Comparison of ENCODE assay signal across 8 cellular contexts in the genomic region with DNA sequence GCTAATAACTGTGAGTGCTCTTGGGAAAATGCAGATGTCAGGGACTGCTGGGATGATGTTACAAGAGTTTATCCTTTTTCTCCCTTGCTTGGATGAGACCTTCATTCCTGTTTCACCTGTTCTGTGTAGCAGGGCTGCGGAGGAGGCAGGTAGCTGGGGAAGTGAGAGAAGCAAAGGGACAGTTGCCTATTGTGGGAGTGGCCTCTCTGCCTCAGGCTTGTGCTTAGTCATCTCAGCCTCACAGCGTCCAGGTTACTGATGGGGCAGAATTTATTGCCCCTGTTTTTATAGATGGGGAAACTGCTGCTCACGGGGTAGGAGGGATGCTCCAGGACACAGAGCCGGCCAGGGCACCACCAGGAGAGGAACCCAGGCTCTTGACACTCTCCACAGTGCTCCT. TPM values are rescaled to one million over a fixed set of nuclear protein-coding genes. Genes with fewer than 3 reads are reported as not detected.
DNase-seq lines count a peak whose midpoint lies in the region; ATAC-seq and TF ChIP-seq lines count a peak whose summit lies in the region.

No MANE protein-coding gene starts in this region.

- no peaks in the 10 kb centered on the region for H3K27me3 Mint-ChIP-seq in T-helper 17 cell

- H3K4me3 ChIP-seq in fibroblast of villous mesenchyme (ENCODE audit: low read depth, low read length), result no peak overlapping the region
- H3K4me3 ChIP-seq in skin epidermis, result peak overlapping the region in 3 of 7 experiments; percentile 75 to 96 (median 89)

- H3K27ac Mint-ChIP-seq in T-helper 17 cell, result peak overlapping the region; percentile 19

- DNase-seq in H4 (ENCODE audit: low spot score) (peak; percentile 32), T-helper 17 cell (no peak), fibroblast of villous mesenchyme (ENCODE audit: low read depth) (peak; percentile 37), midbrain (lab: John Stamatoyannopoulos, UW) (no peak)

- TF ChIP-seq CTCF in 22Rv1 (IDR thresholded peaks at IDR 0.05), result no peak
- no peak for TF ChIP-seq CTCF in fibroblast of villous mesenchyme (IDR thresholded peaks at IDR 0.05; ENCODE audit: insufficient read depth, low read depth, low read length)

- H3K27ac ChIP-seq in 22Rv1 (peak overlapping the region; percentile 88), skin epidermis (peak overlapping the region in 17 of 21 experiments; percentile 83 to 97 (median 92))

- peak overlapping the region; percentile 97 for H3K4me3 Mint-ChIP-seq in T-helper 17 cell

- no peaks in the 10 kb centered on the region for H3K36me3 Mint-ChIP-seq in T-helper 17 cell (ENCODE audit: low read depth)

- peaks cover 20% of the 10 kb centered on the region for H3K4me1 Mint-ChIP-seq in T-helper 17 cell

- no peak for ATAC-seq in T-helper 17 cell
- no peak for ATAC-seq in HG03159 (IDR thresholded peaks at IDR 0.05; ENCODE audit: unreplicated experiment)
- ATAC-seq in GM19324 (IDR thresholded peaks at IDR 0.05; ENCODE audit: low FRiP score, unreplicated experiment), result no peak

- no peaks in the 10 kb centered on the region for H3K9me3 ChIP-seq in T-helper 17 cell (ENCODE audit: control insufficient read depth, low read length, poor library complexity, severe bottlenecking)

RNA-seq across cellular contexts. Expression of a gene that starts 1.7 kb away (rescaled TPM):
- 25.4 and 40.5 TPM in 2 replicates for total RNA-seq in H4 (2014; rRNA removed; shearing (Covaris generic))
- 1 to 10 TPM; 4.7 to 6.6 TPM for total RNA-seq in T-helper 17 cell
- total RNA-seq in fibroblast of villous mesenchyme, result 33.7 and 38.7 TPM in 2 replicates

RNA-seq across cellular contexts. Expression of a gene that starts 43.2 kb away (rescaled TPM):
- not detected in 2 replicates for total RNA-seq in H4 (2014; rRNA removed; shearing (Covaris generic))
- total RNA-seq in T-helper 17 cell (not detected), fibroblast of villous mesenchyme (not detected in 2 replicates)

RNA-seq across cellular contexts. Expression of a gene that starts 53.7 kb away (rescaled TPM):
- 62.1 and 64.8 TPM in 2 replicates for total RNA-seq in H4 (2014; rRNA removed; shearing (Covaris generic))
- 10 to 100 TPM; 18.4 to 21.8 TPM for total RNA-seq in T-helper 17 cell
- 37.4 and 44.5 TPM in 2 replicates for total RNA-seq in fibroblast of villous mesenchyme

Comparison
In these comparisons a context has a peak if more than half of its experiments do, and no peak if none do; other contexts are left out.
1. DNase-seq: peak in H4 (single experiment) and fibroblast of villous mesenchyme (single experiment); none in T-helper 17 cell (0 of 3) and midbrain (single experiment).